ENCODE assay signal across 16 cellular contexts in the genomic region with DNA sequence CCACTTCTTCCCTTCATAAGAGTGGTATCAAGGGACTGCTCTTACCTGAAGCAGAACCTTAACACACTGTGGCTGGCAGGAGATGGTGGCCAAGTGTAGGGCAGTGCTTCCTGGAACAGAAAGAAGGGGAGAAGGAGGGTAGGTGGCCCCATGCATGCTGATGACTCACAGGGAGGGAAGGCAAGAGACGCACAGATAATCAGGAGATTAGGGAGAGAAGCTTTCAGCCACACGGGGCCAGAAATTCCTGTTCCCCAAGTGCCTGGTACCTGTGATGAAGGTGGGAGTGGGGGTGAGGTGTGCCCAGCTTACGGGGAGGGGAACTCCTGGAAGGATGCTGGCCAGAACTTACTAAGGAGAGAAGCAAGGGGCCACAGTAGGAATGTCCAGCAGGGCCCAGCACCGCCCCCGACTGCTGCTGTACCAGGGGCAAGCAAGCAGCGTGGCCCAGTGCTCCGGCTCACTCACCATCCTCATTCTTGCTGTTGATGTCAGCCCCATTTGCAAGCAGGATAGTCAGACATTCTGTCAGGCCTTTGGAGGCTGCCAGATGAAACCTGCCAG. TPM values are rescaled to one million over a fixed set of nuclear protein-coding genes. Genes with fewer than 3 reads are reported as not detected.
DNase-seq lines count a peak whose midpoint lies in the region; ATAC-seq and TF ChIP-seq lines count a peak whose summit lies in the region.
"Had no signal": no experiment of that assay in that cellular context is flagged by ENCODE, and none has a peak within 500 bp of the region (broad histone marks: within the 10 kb centered on the region; RNA-seq: fewer than 3 reads in every experiment).

No MANE protein-coding gene starts in this region.

- WGBS in mammary epithelial cell (ENCODE audit: low coverage, missing lambda C conversion rate) = 75% methylated on average over 6 of the region's 7 CpGs
- 61% methylated on average over 7 of the region's 7 CpGs for WGBS in smooth muscle cell (ENCODE audit: low lambda C conversion rate)

- H3K27me3 ChIP-seq in mammary epithelial cell (ENCODE audit: insufficient read depth, low read length) (no peaks in the 10 kb centered on the region), smooth muscle cell (ENCODE audit: low read depth) (no peaks in the 10 kb centered on the region)
- H3K27me3 ChIP-seq: heart right ventricle, Peyer's patch had no signal

- H3K36me3 ChIP-seq in mammary epithelial cell (ENCODE audit: insufficient read depth, low read length) = no peaks in the 10 kb centered on the region
- no peaks in the 10 kb centered on the region for H3K36me3 ChIP-seq in smooth muscle cell (ENCODE audit: low read depth)
- H3K36me3 ChIP-seq: heart right ventricle, Peyer's patch had no signal

- intact Hi-C loops in mammary epithelial cell (cut with micrococcal nuclease) = no loop called here

- CTCF ChIA-PET in mammary epithelial cell (lab: Charles Lee; ENCODE audit: low non-redundant PET) = no interaction called here

- peak overlapping the region; percentile 66 for H2AFZ ChIP-seq in mammary epithelial cell (ENCODE audit: low read depth, low read length)
- no peak overlapping the region for H2AFZ ChIP-seq in smooth muscle cell (ENCODE audit: low read depth)

- H3K9me3 ChIP-seq in mammary epithelial cell (replicated peaks; ENCODE audit: insufficient read depth, low read length) (no peaks in the 10 kb centered on the region), smooth muscle cell (replicated peaks; ENCODE audit: low read depth) (no peaks in the 10 kb centered on the region)
- H3K9me3 ChIP-seq: heart right ventricle, Peyer's patch had no signal

- ATAC-seq in activated T-helper 17 cell treated with anti-CD3 and anti-CD28 coated beads, Interleukin-2, amount 50 U/mL, for 72 hours (replicated peaks) = no peak
- no peak for ATAC-seq in HG03521 (IDR thresholded peaks at IDR 0.05; ENCODE audit: unreplicated experiment)
- ATAC-seq: heart right ventricle; stimulated activated memory B cell treated with anti-CD40 and anti-IgM and Interleukin-4, amounts not matched to agents 10 μg/mL and 1 μg/mL and 100 μg/mL, for 72 hours had no signal

- H3K9ac ChIP-seq in mammary epithelial cell (ENCODE audit: insufficient read depth, low read length) = no peak overlapping the region
- no peak overlapping the region for H3K9ac ChIP-seq in smooth muscle cell (ENCODE audit: low read depth)

- peaks cover 10% of the 10 kb centered on the region for H3K27me3 Mint-ChIP-seq in activated T-helper 17 cell treated with anti-CD3 and anti-CD28 coated beads, Interleukin-2, amount 50 U/mL, for 72 hours

- in situ Hi-C loops in mammary epithelial cell (cut with MboI; ENCODE audit: low sequenced_read_pairs in 2 of 2) = no loop called here

- no TSS peak for BruUV-seq in mammary epithelial cell (replicated peaks; lab: Mats Ljungman, UMichigan)

- H3K4me2 ChIP-seq in mammary epithelial cell (ENCODE audit: insufficient read depth, low read depth, low read length) (no peak overlapping the region), smooth muscle cell (no peak overlapping the region)

- dilution Hi-C loops in mammary epithelial cell (cut with HindIII; ENCODE audit: low sequenced_read_pairs) = loop anchor here (5.0 kb wide), 1 partner anchor 84 kb away; a partner anchor contains a TSS

- peak; percentile 61 for DNase-seq in NCI-H146 (lab: John Stamatoyannopoulos, UW)
- DNase-seq in NCI-H146 treated with DMSO at 0.1 percent for 48 hours (lab: John Stamatoyannopoulos, UW; ENCODE audit: unreplicated experiment) = no peak
- peak; percentile 40 for DNase-seq in mammary epithelial cell
- DNase-seq in smooth muscle cell (lab: John Stamatoyannopoulos, UW; ENCODE audit: unreplicated experiment) = no peak
- DNase-seq: 8988T; activated CD4-positive, alpha-beta T cell treated with anti-CD3 and anti-CD28 coated beads, Interleukin-2, amount 10 ng/mL, durations not matched to agents 24 days and 14 days; activated T-cell treated with anti-CD3 and anti-CD28 coated beads, Interleukin-2, amount 50 U/mL, for 1 hour; heart right ventricle; NCI-H1930; NCI-H526 treated with DMSO at 0.1 percent for 48 hours; T-helper 2 cell had no signal

- H3K9me3 Mint-ChIP-seq in activated T-helper 17 cell treated with anti-CD3 and anti-CD28 coated beads, Interleukin-2, amount 50 U/mL, for 72 hours = no peaks in the 10 kb centered on the region
- H3K9me3 Mint-ChIP-seq: activated CD4-positive, alpha-beta T cell treated with anti-CD3 and anti-CD28 coated beads, Interleukin-2, amount 10 ng/mL, durations not matched to agents 24 days and 14 days; stimulated activated memory B cell treated with anti-CD40 and anti-IgM and Interleukin-4, amounts not matched to agents 10 μg/mL and 1 μg/mL and 100 μg/mL, for 72 hours had no signal

- H4K20me1 ChIP-seq in mammary epithelial cell (ENCODE audit: insufficient read depth, low read length) (no peaks in the 10 kb centered on the region), smooth muscle cell (ENCODE audit: low read depth) (no peaks in the 10 kb centered on the region)

- no peak overlapping the region for H3K4me3 ChIP-seq in mammary epithelial cell (replicated peaks in 1 of 3; ENCODE audit: insufficient read depth in 1 of 3, low read depth in 2 of 3, low read length in 3 of 3)
- no peak overlapping the region for H3K4me3 ChIP-seq in smooth muscle cell
- H3K4me3 ChIP-seq: heart right ventricle, Peyer's patch had no signal

- no peaks in the 10 kb centered on the region for H3F3A ChIP-seq in smooth muscle cell (ENCODE audit: low read depth)

- no peak overlapping the region for H3K4me3 Mint-ChIP-seq in activated T-helper 17 cell treated with anti-CD3 and anti-CD28 coated beads, Interleukin-2, amount 50 U/mL, for 72 hours
- H3K4me3 Mint-ChIP-seq: activated CD4-positive, alpha-beta T cell treated with anti-CD3 and anti-CD28 coated beads, Interleukin-2, amount 10 ng/mL, durations not matched to agents 24 days and 14 days; CD14-positive monocyte; stimulated activated memory B cell treated with anti-CD40 and anti-IgM and Interleukin-4, amounts not matched to agents 10 μg/mL and 1 μg/mL and 100 μg/mL, for 72 hours had no signal

- H3K79me2 ChIP-seq in mammary epithelial cell (ENCODE audit: insufficient read depth, low read length) (no peaks in the 10 kb centered on the region), smooth muscle cell (ENCODE audit: low read depth) (no peaks in the 10 kb centered on the region)

- H3K27ac Mint-ChIP-seq in activated T-helper 17 cell treated with anti-CD3 and anti-CD28 coated beads, Interleukin-2, amount 50 U/mL, for 72 hours = no peak overlapping the region
- H3K27ac Mint-ChIP-seq: activated CD4-positive, alpha-beta T cell treated with anti-CD3 and anti-CD28 coated beads, Interleukin-2, amount 10 ng/mL, durations not matched to agents 24 days and 14 days; CD14-positive monocyte; stimulated activated memory B cell treated with anti-CD40 and anti-IgM and Interleukin-4, amounts not matched to agents 10 μg/mL and 1 μg/mL and 100 μg/mL, for 72 hours had no signal

- H3K4me1 ChIP-seq in mammary epithelial cell (ENCODE audit: insufficient read depth, low read length) = peaks cover 9% of the 10 kb centered on the region
- peaks cover 8% of the 10 kb centered on the region for H3K4me1 ChIP-seq in smooth muscle cell (ENCODE audit: low read depth)
- H3K4me1 ChIP-seq: Peyer's patch had no signal

- H3K27ac ChIP-seq in mammary epithelial cell (ENCODE audit: insufficient read depth, low read depth, low read length) (no peak overlapping the region), smooth muscle cell (ENCODE audit: low read depth) (peak overlapping the region; percentile 52)
- H3K27ac ChIP-seq: heart right ventricle, Peyer's patch had no signal

- TF ChIP-seq CTCF in mammary epithelial cell (conservative IDR thresholded peaks at IDR 0.05 in 1 of 2, IDR thresholded peaks at IDR 0.05 in 1 of 2; ENCODE audit: extremely low read depth in 1 of 2, insufficient read depth in 1 of 2, low read depth in 1 of 2, low read length in 2 of 2) = no peak
- TF ChIP-seq CTCF in smooth muscle cell (IDR thresholded peaks at IDR 0.05; ENCODE audit: borderline replicate concordance, insufficient read depth, poor library complexity, severe bottlenecking) = no peak

- no peaks in the 10 kb centered on the region for H3K4me1 Mint-ChIP-seq in activated T-helper 17 cell treated with anti-CD3 and anti-CD28 coated beads, Interleukin-2, amount 50 U/mL, for 72 hours

- H3K36me3 Mint-ChIP-seq in activated T-helper 17 cell treated with anti-CD3 and anti-CD28 coated beads, Interleukin-2, amount 50 U/mL, for 72 hours (ENCODE audit: low read depth) = no peaks in the 10 kb centered on the region
- H3K36me3 Mint-ChIP-seq: stimulated activated memory B cell treated with anti-CD40 and anti-IgM and Interleukin-4, amounts not matched to agents 10 μg/mL and 1 μg/mL and 100 μg/mL, for 72 hours had no signal

RNA-seq across cellular contexts. Expression of a gene that starts 7.7 kb away (rescaled TPM):
- total RNA-seq in mammary epithelial cell = under 1 TPM; 0.33 to 0.66 TPM
- 0.67 TPM for polyA plus RNA-seq in mammary epithelial cell
- 4.8 TPM for polyA minus RNA-seq in mammary epithelial cell
- total RNA-seq in smooth muscle cell = 1.1 and 1.8 TPM in 2 replicates
- 1.5 and 1.7 TPM in 2 replicates for polyA plus RNA-seq in smooth muscle cell
- total RNA-seq in activated T-helper 17 cell treated with anti-CD3 and anti-CD28 coated beads, Interleukin-2, amount 50 U/mL, for 72 hours = under 1 TPM; 0.29 to 0.56 TPM

RNA-seq across cellular contexts. Expression of a gene that starts 19.1 kb away (rescaled TPM):
- 10 to 100 TPM; 21.7 to 58.8 TPM for total RNA-seq in mammary epithelial cell
- 40.5 TPM for polyA plus RNA-seq in mammary epithelial cell
- 89.4 TPM for polyA minus RNA-seq in mammary epithelial cell
- 39.2 and 42.7 TPM in 2 replicates for total RNA-seq in smooth muscle cell
- polyA plus RNA-seq in smooth muscle cell = 57.6 and 62.0 TPM in 2 replicates
- 10 to 100 TPM; 16.3 to 24.6 TPM for total RNA-seq in activated T-helper 17 cell treated with anti-CD3 and anti-CD28 coated beads, Interleukin-2, amount 50 U/mL, for 72 hours

RNA-seq across cellular contexts. Expression of a gene that starts 31.8 kb away (rescaled TPM):
- total RNA-seq in mammary epithelial cell (1 to 10 TPM; 1.3 to 9.0 TPM), smooth muscle cell (0.27 and 0.40 TPM in 2 replicates)
- polyA plus RNA-seq in mammary epithelial cell (5.1 TPM), smooth muscle cell (0.14 and 0.45 TPM in 2 replicates)
- polyA minus RNA-seq in mammary epithelial cell = 0.41 TPM
- total RNA-seq in activated T-helper 17 cell treated with anti-CD3 and anti-CD28 coated beads, Interleukin-2, amount 50 U/mL, for 72 hours = 1 to 10 TPM; 1.6 to 2.9 TPM
- polyA plus RNA-seq: CD14-positive monocyte had no signal

RNA-seq across cellular contexts. Expression of a gene that starts 32.6 kb away (rescaled TPM):
- 1 to 10 TPM; 2.7 to 4.3 TPM for total RNA-seq in mammary epithelial cell
- polyA plus RNA-seq in mammary epithelial cell = 2.5 TPM
- polyA minus RNA-seq in mammary epithelial cell = not detected
- 1.1 and 2.5 TPM in 2 replicates for total RNA-seq in smooth muscle cell
- polyA plus RNA-seq in smooth muscle cell = 6.8 and 7.9 TPM in 2 replicates
- 1 to 10 TPM; 2.3 to 2.7 TPM for total RNA-seq in activated T-helper 17 cell treated with anti-CD3 and anti-CD28 coated beads, Interleukin-2, amount 50 U/mL, for 72 hours

RNA-seq across cellular contexts. Expression of a gene that starts 40.5 kb away (rescaled TPM):
- total RNA-seq in mammary epithelial cell = 10 to 100 TPM; 30.4 to 36.3 TPM
- 31.0 TPM for polyA plus RNA-seq in mammary epithelial cell
- polyA minus RNA-seq in mammary epithelial cell = 17.2 TPM
- 22.8 and 34.3 TPM in 2 replicates for total RNA-seq in smooth muscle cell
- 23.6 and 28.5 TPM in 2 replicates for polyA plus RNA-seq in smooth muscle cell
- 10 to 100 TPM; 23.6 to 25.2 TPM for total RNA-seq in activated T-helper 17 cell treated with anti-CD3 and anti-CD28 coated beads, Interleukin-2, amount 50 U/mL, for 72 hours

Comparison
In these comparisons a context has a peak if more than half of its experiments do, and no peak if none do; other contexts are left out.
1. DNase-seq: peak in NCI-H146 (single experiment) and mammary epithelial cell (single experiment); none in NCI-H146 treated with DMSO at 0.1 percent for 48 hours (single experiment) and smooth muscle cell (single experiment).